In the genomic region with DNA sequence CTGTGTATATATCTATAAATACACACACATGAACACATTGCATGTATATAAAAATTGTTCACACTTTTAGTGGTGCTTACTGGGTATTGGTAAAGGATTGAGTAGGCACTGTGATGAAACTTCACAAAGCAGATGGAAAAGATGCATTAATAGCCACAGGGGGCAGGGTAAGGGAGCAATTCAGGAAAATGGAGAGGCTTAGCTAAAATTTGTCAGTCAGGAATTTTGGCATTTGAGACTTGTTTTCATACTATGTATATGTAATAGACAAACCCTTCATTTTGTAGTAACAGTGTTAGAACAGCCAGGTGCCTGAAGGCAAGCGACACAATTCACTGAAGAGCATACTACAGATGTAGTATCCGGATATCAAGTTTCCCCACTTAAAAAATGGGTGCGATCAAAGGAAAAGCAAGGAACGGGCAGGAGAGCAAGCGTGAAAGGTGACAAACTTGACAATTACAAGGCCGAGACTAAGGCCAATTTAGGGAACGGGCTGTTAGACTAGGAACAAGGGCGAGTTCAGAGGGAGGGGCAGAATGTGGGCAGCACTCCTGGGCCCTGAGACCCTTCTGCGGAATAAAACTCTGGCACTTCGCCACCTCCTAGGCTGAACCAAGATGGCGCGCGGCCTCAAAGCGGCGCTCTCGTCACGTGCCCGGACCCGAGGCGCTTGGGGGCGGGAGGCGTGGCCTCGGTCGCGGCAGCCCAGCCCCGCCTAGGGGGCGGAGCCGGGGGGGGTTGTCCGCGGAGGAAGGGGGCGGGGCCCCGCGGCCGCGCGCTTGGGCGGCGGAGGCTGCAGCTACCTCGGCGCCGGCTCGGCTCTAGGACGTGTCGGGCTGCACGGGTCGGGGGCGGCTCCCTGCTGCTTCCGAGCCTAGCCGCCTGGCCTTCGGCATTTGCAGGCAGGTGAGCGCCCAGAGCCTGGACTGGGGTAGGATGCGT, we compare ENCODE assay signal across 1 cellular context.
TF ChIP-seq lines count a peak whose summit lies in the region.

A gene (plus strand): TSS at position 771 of the 945 bp plus-strand sequence. CDS start 12,518 bp downstream, outside the sequence.

TF ChIP-seq in K562, 482 proteins besides CTCF, POLR2A, EP300 and RAD21 (continued from another document and continues in another):
- TF ChIP-seq, protein P1, sequence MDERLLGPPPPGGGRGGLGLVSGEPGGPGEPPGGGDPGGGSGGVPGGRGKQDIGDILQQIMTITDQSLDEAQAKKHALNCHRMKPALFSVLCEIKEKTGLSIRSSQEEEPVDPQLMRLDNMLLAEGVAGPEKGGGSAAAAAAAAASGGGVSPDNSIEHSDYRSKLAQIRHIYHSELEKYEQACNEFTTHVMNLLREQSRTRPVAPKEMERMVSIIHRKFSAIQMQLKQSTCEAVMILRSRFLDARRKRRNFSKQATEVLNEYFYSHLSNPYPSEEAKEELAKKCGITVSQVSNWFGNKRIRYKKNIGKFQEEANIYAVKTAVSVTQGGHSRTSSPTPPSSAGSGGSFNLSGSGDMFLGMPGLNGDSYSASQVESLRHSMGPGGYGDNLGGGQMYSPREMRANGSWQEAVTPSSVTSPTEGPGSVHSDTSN (CRISPR knock-in tag; IDR thresholded peaks at IDR 0.05; ENCODE audit: low read depth), result no peak
- TF ChIP-seq, protein P1 (tag; conservative IDR thresholded peaks at IDR 0.05; ENCODE audit: low read depth), result no peak
- TF ChIP-seq ZNF23 (CRISPR knock-in tag; IDR thresholded peaks at IDR 0.05) (0 out of 2 replicates have a peak, but pooled peaks have one; percentile 41), ZNF79 (CRISPR knock-in tag; IDR thresholded peaks at IDR 0.05; ENCODE audit: low read depth) (0 out of 2 replicates have a peak, but pooled peaks have one; percentile 39), ZKSCAN1 (IDR thresholded peaks at IDR 0.05; ENCODE audit: low read depth, low read length) (no peak; the same call in 1 of the 2 replicates), ZC3H11A (IDR thresholded peaks at IDR 0.05; ENCODE audit: low read depth, low read length) (no peak), KAT7 (CRISPR knock-in tag; IDR thresholded peaks at IDR 0.05; ENCODE audit: borderline replicate concordance) (no peak), MCM5 (IDR thresholded peaks at IDR 0.05; ENCODE audit: low read depth) (no peak), ZNF217 (CRISPR knock-in tag; IDR thresholded peaks at IDR 0.05) (no peak), MCM2 (IDR thresholded peaks at IDR 0.05; ENCODE audit: low read depth) (no peak), CCNT2 (IDR thresholded peaks at IDR 0.05; ENCODE audit: borderline replicate concordance, extremely low read depth, insufficient read length, low read depth, low read length) (peak; percentile 94), KAT2B (IDR thresholded peaks at IDR 0.05; ENCODE audit: low read depth, low read length) (no peak), ZNF75A (CRISPR knock-in tag; IDR thresholded peaks at IDR 0.05) (peak; percentile 11; the same call in 1 of the 2 replicates), ZNF133 (CRISPR knock-in tag; IDR thresholded peaks at IDR 0.05) (peak; percentile 84; the same call in 1 of the 2 replicates), CHD2 (IDR thresholded peaks at IDR 0.05; ENCODE audit: low read depth, low read length) (peak; percentile 9; the same call in 1 of the 2 replicates), CSDE1 (IDR thresholded peaks at IDR 0.05) (peak; percentile 52 to 53; a peak in 1 of 4 replicates), BRD4 (IDR thresholded peaks at IDR 0.05) (peak; percentile 92; the same call in 1 of the 2 replicates), RBM17 (IDR thresholded peaks at IDR 0.05; ENCODE audit: borderline replicate concordance, low read depth, low read length) (no peak), MAFG (tag; conservative IDR thresholded peaks at IDR 0.05) (no peak), MCM7 (IDR thresholded peaks at IDR 0.05) (no peak), SETDB1 (IDR thresholded peaks at IDR 0.05; ENCODE audit: low read length) (no peak)
- TF ChIP-seq, protein P2, sequence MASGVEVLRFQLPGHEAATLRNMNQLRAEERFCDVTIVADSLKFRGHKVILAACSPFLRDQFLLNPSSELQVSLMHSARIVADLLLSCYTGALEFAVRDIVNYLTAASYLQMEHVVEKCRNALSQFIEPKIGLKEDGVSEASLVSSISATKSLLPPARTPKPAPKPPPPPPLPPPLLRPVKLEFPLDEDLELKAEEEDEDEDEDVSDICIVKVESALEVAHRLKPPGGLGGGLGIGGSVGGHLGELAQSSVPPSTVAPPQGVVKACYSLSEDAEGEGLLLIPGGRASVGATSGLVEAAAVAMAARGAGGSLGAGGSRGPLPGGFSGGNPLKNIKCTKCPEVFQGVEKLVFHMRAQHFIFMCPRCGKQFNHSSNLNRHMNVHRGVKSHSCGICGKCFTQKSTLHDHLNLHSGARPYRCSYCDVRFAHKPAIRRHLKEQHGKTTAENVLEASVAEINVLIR (CRISPR knock-in tag; IDR thresholded peaks at IDR 0.05), result 0 out of 2 replicates have a peak, but pooled peaks have one; percentile 60
- TF ChIP-seq, protein P3, sequence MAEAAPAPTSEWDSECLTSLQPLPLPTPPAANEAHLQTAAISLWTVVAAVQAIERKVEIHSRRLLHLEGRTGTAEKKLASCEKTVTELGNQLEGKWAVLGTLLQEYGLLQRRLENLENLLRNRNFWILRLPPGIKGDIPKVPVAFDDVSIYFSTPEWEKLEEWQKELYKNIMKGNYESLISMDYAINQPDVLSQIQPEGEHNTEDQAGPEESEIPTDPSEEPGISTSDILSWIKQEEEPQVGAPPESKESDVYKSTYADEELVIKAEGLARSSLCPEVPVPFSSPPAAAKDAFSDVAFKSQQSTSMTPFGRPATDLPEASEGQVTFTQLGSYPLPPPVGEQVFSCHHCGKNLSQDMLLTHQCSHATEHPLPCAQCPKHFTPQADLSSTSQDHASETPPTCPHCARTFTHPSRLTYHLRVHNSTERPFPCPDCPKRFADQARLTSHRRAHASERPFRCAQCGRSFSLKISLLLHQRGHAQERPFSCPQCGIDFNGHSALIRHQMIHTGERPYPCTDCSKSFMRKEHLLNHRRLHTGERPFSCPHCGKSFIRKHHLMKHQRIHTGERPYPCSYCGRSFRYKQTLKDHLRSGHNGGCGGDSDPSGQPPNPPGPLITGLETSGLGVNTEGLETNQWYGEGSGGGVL (CRISPR knock-in tag; IDR thresholded peaks at IDR 0.05), result no peak
- TF ChIP-seq, protein P4, sequence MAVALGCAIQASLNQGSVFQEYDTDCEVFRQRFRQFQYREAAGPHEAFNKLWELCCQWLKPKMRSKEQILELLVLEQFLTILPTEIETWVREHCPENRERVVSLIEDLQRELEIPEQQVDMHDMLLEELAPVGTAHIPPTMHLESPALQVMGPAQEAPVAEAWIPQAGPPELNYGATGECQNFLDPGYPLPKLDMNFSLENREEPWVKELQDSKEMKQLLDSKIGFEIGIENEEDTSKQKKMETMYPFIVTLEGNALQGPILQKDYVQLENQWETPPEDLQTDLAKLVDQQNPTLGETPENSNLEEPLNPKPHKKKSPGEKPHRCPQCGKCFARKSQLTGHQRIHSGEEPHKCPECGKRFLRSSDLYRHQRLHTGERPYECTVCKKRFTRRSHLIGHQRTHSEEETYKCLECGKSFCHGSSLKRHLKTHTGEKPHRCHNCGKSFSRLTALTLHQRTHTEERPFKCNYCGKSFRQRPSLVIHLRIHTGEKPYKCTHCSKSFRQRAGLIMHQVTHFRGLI (CRISPR knock-in tag; IDR thresholded peaks at IDR 0.05), result peak; percentile 69; the same call in 1 of the 2 replicates
- TF ChIP-seq, protein P5, sequence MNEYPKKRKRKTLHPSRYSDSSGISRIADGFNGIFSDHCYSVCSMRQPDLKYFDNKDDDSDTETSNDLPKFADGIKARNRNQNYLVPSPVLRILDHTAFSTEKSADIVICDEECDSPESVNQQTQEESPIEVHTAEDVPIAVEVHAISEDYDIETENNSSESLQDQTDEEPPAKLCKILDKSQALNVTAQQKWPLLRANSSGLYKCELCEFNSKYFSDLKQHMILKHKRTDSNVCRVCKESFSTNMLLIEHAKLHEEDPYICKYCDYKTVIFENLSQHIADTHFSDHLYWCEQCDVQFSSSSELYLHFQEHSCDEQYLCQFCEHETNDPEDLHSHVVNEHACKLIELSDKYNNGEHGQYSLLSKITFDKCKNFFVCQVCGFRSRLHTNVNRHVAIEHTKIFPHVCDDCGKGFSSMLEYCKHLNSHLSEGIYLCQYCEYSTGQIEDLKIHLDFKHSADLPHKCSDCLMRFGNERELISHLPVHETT (CRISPR knock-in tag; conservative IDR thresholded peaks at IDR 0.05 in 1 of 2, IDR thresholded peaks at IDR 0.05 in 1 of 2), result peak in 1 of 2 experiments; percentile 89; a peak in 2 of 4 replicates
- TF ChIP-seq, protein P6, sequence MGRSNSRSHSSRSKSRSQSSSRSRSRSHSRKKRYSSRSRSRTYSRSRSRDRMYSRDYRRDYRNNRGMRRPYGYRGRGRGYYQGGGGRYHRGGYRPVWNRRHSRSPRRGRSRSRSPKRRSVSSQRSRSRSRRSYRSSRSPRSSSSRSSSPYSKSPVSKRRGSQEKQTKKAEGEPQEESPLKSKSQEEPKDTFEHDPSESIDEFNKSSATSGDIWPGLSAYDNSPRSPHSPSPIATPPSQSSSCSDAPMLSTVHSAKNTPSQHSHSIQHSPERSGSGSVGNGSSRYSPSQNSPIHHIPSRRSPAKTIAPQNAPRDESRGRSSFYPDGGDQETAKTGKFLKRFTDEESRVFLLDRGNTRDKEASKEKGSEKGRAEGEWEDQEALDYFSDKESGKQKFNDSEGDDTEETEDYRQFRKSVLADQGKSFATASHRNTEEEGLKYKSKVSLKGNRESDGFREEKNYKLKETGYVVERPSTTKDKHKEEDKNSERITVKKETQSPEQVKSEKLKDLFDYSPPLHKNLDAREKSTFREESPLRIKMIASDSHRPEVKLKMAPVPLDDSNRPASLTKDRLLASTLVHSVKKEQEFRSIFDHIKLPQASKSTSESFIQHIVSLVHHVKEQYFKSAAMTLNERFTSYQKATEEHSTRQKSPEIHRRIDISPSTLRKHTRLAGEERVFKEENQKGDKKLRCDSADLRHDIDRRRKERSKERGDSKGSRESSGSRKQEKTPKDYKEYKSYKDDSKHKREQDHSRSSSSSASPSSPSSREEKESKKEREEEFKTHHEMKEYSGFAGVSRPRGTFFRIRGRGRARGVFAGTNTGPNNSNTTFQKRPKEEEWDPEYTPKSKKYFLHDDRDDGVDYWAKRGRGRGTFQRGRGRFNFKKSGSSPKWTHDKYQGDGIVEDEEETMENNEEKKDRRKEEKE (IDR thresholded peaks at IDR 0.05; ENCODE audit: borderline replicate concordance in 1 of 2, control insufficient read depth in 1 of 2, low read depth in 2 of 2, low read length in 1 of 2), result no peak
- TF ChIP-seq, protein P7, sequence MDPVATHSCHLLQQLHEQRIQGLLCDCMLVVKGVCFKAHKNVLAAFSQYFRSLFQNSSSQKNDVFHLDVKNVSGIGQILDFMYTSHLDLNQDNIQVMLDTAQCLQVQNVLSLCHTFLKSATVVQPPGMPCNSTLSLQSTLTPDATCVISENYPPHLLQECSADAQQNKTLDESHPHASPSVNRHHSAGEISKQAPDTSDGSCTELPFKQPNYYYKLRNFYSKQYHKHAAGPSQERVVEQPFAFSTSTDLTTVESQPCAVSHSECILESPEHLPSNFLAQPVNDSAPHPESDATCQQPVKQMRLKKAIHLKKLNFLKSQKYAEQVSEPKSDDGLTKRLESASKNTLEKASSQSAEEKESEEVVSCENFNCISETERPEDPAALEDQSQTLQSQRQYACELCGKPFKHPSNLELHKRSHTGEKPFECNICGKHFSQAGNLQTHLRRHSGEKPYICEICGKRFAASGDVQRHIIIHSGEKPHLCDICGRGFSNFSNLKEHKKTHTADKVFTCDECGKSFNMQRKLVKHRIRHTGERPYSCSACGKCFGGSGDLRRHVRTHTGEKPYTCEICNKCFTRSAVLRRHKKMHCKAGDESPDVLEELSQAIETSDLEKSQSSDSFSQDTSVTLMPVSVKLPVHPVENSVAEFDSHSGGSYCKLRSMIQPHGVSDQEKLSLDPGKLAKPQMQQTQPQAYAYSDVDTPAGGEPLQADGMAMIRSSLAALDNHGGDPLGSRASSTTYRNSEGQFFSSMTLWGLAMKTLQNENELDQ (CRISPR knock-in tag; IDR thresholded peaks at IDR 0.05; ENCODE audit: borderline replicate concordance), result no peak
